In the genomic region with DNA sequence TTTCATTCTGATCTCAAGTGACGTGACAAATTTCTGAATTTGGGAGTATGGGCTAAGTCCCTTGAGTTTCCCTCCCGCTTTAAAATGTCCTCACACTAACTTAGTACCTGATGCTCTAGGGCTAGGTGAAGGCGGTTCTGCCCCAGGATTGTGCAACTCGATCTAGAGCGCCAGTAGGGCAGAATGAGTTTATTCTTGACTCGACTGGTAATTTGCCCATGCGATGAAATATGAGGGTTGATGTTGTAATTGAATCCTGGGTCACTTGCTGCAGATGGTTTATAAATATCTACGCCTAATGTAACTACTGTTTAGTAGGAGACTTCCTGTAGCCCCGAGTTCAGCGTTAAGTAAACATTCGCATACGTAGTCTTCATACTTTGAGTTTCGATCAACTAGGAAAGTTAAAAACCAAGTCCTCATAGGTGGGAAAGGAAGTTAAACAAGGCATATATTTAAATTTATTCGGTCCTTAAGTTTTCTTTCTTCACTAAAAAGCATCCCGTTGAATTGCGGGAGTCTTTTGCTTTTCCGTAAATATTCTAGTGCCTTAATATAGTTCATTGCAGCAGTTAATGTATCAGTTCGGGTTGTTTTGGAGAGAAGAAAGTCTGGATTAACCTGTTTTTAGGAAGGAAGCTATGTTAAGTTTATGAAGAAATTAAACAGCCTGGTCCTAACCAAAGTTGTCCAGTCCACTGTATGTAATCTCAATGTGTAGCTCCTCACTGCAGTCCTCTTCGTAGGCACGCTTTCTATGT, we compare ENCODE assay signal across 8 cellular contexts. TPM values are rescaled to one million over a fixed set of nuclear protein-coding genes. Genes with fewer than 3 reads are reported as not detected.
DNase-seq lines count a peak whose midpoint lies in the region; ATAC-seq, FAIRE-seq and TF ChIP-seq lines count a peak whose summit lies in the region.

No MANE protein-coding gene starts in this region.

- peaks cover 21% of the 10 kb centered on the region for H3K4me1 ChIP-seq in keratinocyte (ENCODE audit: control insufficient read depth, extremely low read depth, insufficient read depth, low read length)
- peaks cover 18 to 48% (median 40%) of the 10 kb centered on the region in 4 donors for H3K4me1 ChIP-seq in stomach

- WGBS in stomach, 5 donors, result 0 to 1% (median 1%) methylated on average over 20 of the region's 20 CpGs

- H3K36me3 ChIP-seq in keratinocyte (ENCODE audit: control insufficient read depth in 2 of 2, extremely low read depth in 1 of 2, insufficient read depth in 2 of 2, low read length in 2 of 2) (no peaks in the 10 kb centered on the region), stomach (no peaks in the 10 kb centered on the region)

- H3K4me3 ChIP-seq in astrocyte of the cerebellum (ENCODE audit: low read depth, low read length) (peak overlapping the region; percentile 87), keratinocyte (ENCODE audit: control insufficient read depth in 2 of 3, extremely low read depth in 1 of 3, insufficient read depth in 2 of 3, low read depth in 1 of 3, low read length in 3 of 3) (peak overlapping the region; percentile 86 to 96 (median 96)), stomach (peak overlapping the region; percentile 72 to 98 (median 88))

- no peak for TF ChIP-seq POLR2A in stomach (IDR thresholded peaks at IDR 0.05)

- intact Hi-C loops in stomach (cut with DNase I; ENCODE audit: low total_unique reads), result no loop called here

- H3K9ac ChIP-seq in keratinocyte (ENCODE audit: control insufficient read depth, extremely low read depth, insufficient read depth, low read length), result peak overlapping the region; percentile 88

- H3K27me3 ChIP-seq in keratinocyte (ENCODE audit: control insufficient read depth, extremely low read depth, insufficient read depth, low read length) (no peaks in the 10 kb centered on the region), stomach (no peaks in the 10 kb centered on the region)

- TF ChIP-seq CTCF in astrocyte of the cerebellum (IDR thresholded peaks at IDR 0.05; ENCODE audit: low read depth, low read length, missing control alignments) (no peak), keratinocyte (optimal IDR thresholded peaks at IDR 0.05 in 1 of 3, IDR thresholded peaks at IDR 0.05 in 1 of 3, conservative IDR thresholded peaks at IDR 0.05 in 1 of 3; ENCODE audit: extremely low read depth in 1 of 3, insufficient read depth in 2 of 3, low read length in 3 of 3) (no peak), stomach (IDR thresholded peaks at IDR 0.05) (no peak)

- dilution Hi-C loops in keratinocyte (cut with MboI; ENCODE audit: extremely low pct_ligation_motif_present, low sequenced_read_pairs), result no loop called here

- H3K9me1 ChIP-seq in keratinocyte (ENCODE audit: control insufficient read depth, extremely low read depth, insufficient read depth, low read length), result no peaks in the 10 kb centered on the region

- peak; percentile 16 for DNase-seq in activated T-cell treated with anti-CD3 and anti-CD28 coated beads for 24 hours (ENCODE audit: low read depth)
- no peak for DNase-seq in activated T-cell treated with anti-CD3 and anti-CD28 coated beads for 4 hours
- peak; percentile 79 for DNase-seq in NCI-H69 (lab: John Stamatoyannopoulos, UW)
- DNase-seq in astrocyte of the cerebellum (ENCODE audit: low read depth), result peak; percentile 36
- no peak for DNase-seq in keratinocyte (ENCODE audit: low read depth, low spot score)
- peak; percentile 46 for DNase-seq in stomach
- no peak for DNase-seq in anterior cingulate cortex (lab: John Stamatoyannopoulos, UW)

- ATAC-seq in HG02763 (IDR thresholded peaks at IDR 0.05; ENCODE audit: unreplicated experiment), result no peak

- no peak for TF ChIP-seq EP300 in stomach (IDR thresholded peaks at IDR 0.05)

- H4K20me1 ChIP-seq in keratinocyte (ENCODE audit: control insufficient read depth, extremely low read depth, insufficient read depth, low read length), result peaks cover 3% of the 10 kb centered on the region

- H3K27ac ChIP-seq in keratinocyte (ENCODE audit: control insufficient read depth, insufficient read depth, low read length) (peak overlapping the region; percentile 92), stomach (peak overlapping the region; percentile 99 to 100 (median 100))

- H3K4me2 ChIP-seq in keratinocyte (ENCODE audit: control insufficient read depth, extremely low read depth, insufficient read depth, low read depth, low read length), result peak overlapping the region; percentile 90

- H3K9me3 ChIP-seq in keratinocyte (ENCODE audit: control insufficient read depth, low read depth, low read length), result no peaks in the 10 kb centered on the region
- no peaks in the 10 kb centered on the region for H3K9me3 ChIP-seq in stomach

- H2AFZ ChIP-seq in keratinocyte (ENCODE audit: control insufficient read depth, low read length), result peak overlapping the region; percentile 26

- in situ Hi-C loops in astrocyte of the cerebellum (cut with HindIII; ENCODE audit: low sequenced_read_pairs), result no loop called here

- FAIRE-seq in keratinocyte (lab: Jason Lieb, UNC), result no peak

- H3K79me2 ChIP-seq in keratinocyte (ENCODE audit: control insufficient read depth, insufficient read depth, low read length), result peaks cover 59% of the 10 kb centered on the region

RNA-seq across cellular contexts. Expression of gene CTCF, which starts 1.6 kb away (rescaled TPM):
- polyA plus RNA-seq in keratinocyte (15.2 to 31.7 TPM (median 21.4 TPM) in 3 replicates), stomach (10 to 100 TPM; 15.0 to 19.9 (median 17.9) TPM)
- 17.6 TPM for polyA plus RNA-seq in keratinocyte (2011; ENCODE audit: low read depth)
- 18.4 and 23.8 TPM in 2 replicates for polyA plus RNA-seq in keratinocyte (2011; cell fraction: cytosol; rRNA removed)
- 26.5 and 30.7 TPM in 2 replicates for polyA plus RNA-seq in keratinocyte (2011; cell fraction: nucleus; rRNA removed)
- 18.4 and 23.9 TPM in 2 replicates for polyA plus RNA-seq in keratinocyte (2012; ENCODE audit: low replicate concordance)
- 19.8 to 29.2 TPM (median 28.2 TPM) in 3 replicates for polyA minus RNA-seq in keratinocyte
- polyA minus RNA-seq in keratinocyte (2011; cell fraction: cytosol; rRNA and poly(A)+ RNA removed), result 14.0 TPM
- polyA minus RNA-seq in keratinocyte (2011; cell fraction: nucleus; rRNA and poly(A)+ RNA removed), result 13.1 and 22.4 TPM in 2 replicates
- total RNA-seq in stomach, result 10 to 100 TPM; 29.2 to 47.3 (median 38.8) TPM

RNA-seq across cellular contexts. Expression of gene RIPOR1, which starts 35.3 kb away (rescaled TPM):
- polyA plus RNA-seq in keratinocyte (4.1 to 19.4 TPM (median 5.3 TPM) in 3 replicates), stomach (10 to 100 TPM; 17.2 to 29.5 (median 23.4) TPM)
- polyA plus RNA-seq in keratinocyte (2011; ENCODE audit: low read depth), result 23.7 TPM
- polyA plus RNA-seq in keratinocyte (2011; cell fraction: cytosol; rRNA removed), result 8.8 and 15.4 TPM in 2 replicates
- polyA plus RNA-seq in keratinocyte (2011; cell fraction: nucleus; rRNA removed), result 34.0 and 34.2 TPM in 2 replicates
- 15.6 and 36.3 TPM in 2 replicates for polyA plus RNA-seq in keratinocyte (2012; ENCODE audit: low replicate concordance)
- polyA minus RNA-seq in keratinocyte, result 11.6 to 81.6 TPM (median 12.0 TPM) in 3 replicates
- polyA minus RNA-seq in keratinocyte (2011; cell fraction: cytosol; rRNA and poly(A)+ RNA removed), result 24.7 TPM
- polyA minus RNA-seq in keratinocyte (2011; cell fraction: nucleus; rRNA and poly(A)+ RNA removed), result 24.6 and 37.6 TPM in 2 replicates
- 100 to 1,000 TPM in 2 of 5 donors, 10 to 100 TPM in 3; 24.0 to 159 (median 38.4) TPM for total RNA-seq in stomach

Comparison
In these comparisons a context has a peak if more than half of its experiments do, and no peak if none do; other contexts are left out.
1. DNase-seq: peak in activated T-cell treated with anti-CD3 and anti-CD28 coated beads for 24 hours (single experiment), NCI-H69 (single experiment), astrocyte of the cerebellum (single experiment) and stomach (single experiment); none in activated T-cell treated with anti-CD3 and anti-CD28 coated beads for 4 hours (single experiment), keratinocyte (single experiment) and anterior cingulate cortex (0 of 58).
2. Peak in every context shown above with its lines, with median percentiles within 50 percentile points of each other: H3K4me3 ChIP-seq.